25 cellular contexts compared by ENCODE assay signal in the genomic region with DNA sequence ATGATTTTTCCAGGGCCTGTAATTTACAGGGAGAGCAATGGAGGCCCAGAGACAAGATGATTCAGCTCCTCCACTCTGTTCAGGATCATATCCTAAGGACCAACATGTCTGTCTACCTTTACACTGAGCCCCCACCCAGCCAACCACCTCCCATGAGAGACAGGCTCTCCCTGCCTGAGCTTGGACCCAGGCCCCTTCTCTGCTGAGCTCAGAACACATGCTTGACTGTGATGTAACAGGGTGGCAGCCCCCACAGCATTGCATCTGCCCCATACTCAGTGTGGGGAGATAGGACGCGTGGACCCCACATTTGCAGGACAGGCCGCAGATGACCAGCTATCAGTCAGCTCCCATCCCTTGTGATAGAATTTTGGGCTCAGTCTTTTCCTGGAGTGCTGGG.
DNase-seq lines count a peak whose midpoint lies in the region; ATAC-seq, FAIRE-seq and TF ChIP-seq lines count a peak whose summit lies in the region.
"Had no signal": no experiment of that assay in that cellular context is flagged by ENCODE, and none has a peak within 500 bp of the region (broad histone marks: within the 10 kb centered on the region; RNA-seq: fewer than 3 reads in every experiment).

No MANE protein-coding gene starts in this region.

- peak overlapping the region; percentile 44 to 83 (median 82) for H3K27ac ChIP-seq in thyroid gland
- H3K27ac ChIP-seq in pancreas = no peak overlapping the region
- H3K27ac ChIP-seq: 22Rv1, C4-2B, KMS-11, SK-N-MC had no signal

- H3K4me1 ChIP-seq in thyroid gland (peaks cover 15 to 39% of the 10 kb centered on the region in 2 donors), pancreas (no peaks in the 10 kb centered on the region)

- DNase-seq in activated naive CD4-positive, alpha-beta T cell treated with anti-CD3 and anti-CD28 coated beads, Interleukin-2, amount 50 U/mL, for 72 hours (ENCODE audit: low spot score in 2 of 2) = no peak
- DNase-seq in activated naive CD4-positive, alpha-beta T cell treated with Interleukin-2 at 50 U/mL for 16 hours = no peak
- no peak for DNase-seq in central memory CD8-positive, alpha-beta T cell (ENCODE audit: low spot score in 2 of 2)
- DNase-seq in nephron progenitor cell (no peak), thyroid gland (no peak), DMS 273 treated with DMSO at 0.1 percent for 48 hours (lab: John Stamatoyannopoulos, UW) (no peak), pancreas (no peak)
- DNase-seq: Calu3, GOT3, HCEC 1CT, NCI-H1105 treated with DMSO at 0.1 percent for 48 hours, NCI-H2081 treated with DMSO at 0.1 percent for 48 hours, NCI-H446, NCI-H526, OCI-M1 had no signal

- TF ChIP-seq CTCF in nephron progenitor cell (IDR thresholded peaks at IDR 0.05) = no peak
- TF ChIP-seq CTCF in thyroid gland (IDR thresholded peaks at IDR 0.05) = no peak
- TF ChIP-seq CTCF in pancreas (IDR thresholded peaks at IDR 0.05) = no peak

- no peak overlapping the region for H3K4me3 ChIP-seq in thyroid gland (replicated peaks in 1 of 3)
- H3K4me3 ChIP-seq in pancreas = no peak overlapping the region
- H3K4me3 ChIP-seq: SK-N-MC had no signal

- no peak for FAIRE-seq in pancreas (lab: Jason Lieb, UNC)
- FAIRE-seq: G401.6, GM12892, HTR-8/SVneo, RCC 7860 had no signal

- no peak for TF ChIP-seq POLR2A in thyroid gland (IDR thresholded peaks at IDR 0.05)

- peak overlapping the region; percentile 31 to 32 for H3K27ac Mint-ChIP-seq in activated naive CD4-positive, alpha-beta T cell treated with anti-CD3 and anti-CD28 coated beads, Interleukin-2, amount 50 U/mL, for 72 hours
- peak overlapping the region; percentile 14 for H3K27ac Mint-ChIP-seq in central memory CD8-positive, alpha-beta T cell (ENCODE audit: low read depth)
- peak overlapping the region; percentile 9 for H3K27ac Mint-ChIP-seq in nephron progenitor cell
- H3K27ac Mint-ChIP-seq: CD8-positive, alpha-beta memory T cell had no signal

- intact Hi-C loops in thyroid gland (cut with DNase I) (no loop called here), pancreas (cut with DNase I) (no loop called here)

- no peaks in the 10 kb centered on the region for H3K9me3 Mint-ChIP-seq in activated naive CD4-positive, alpha-beta T cell treated with anti-CD3 and anti-CD28 coated beads, Interleukin-2, amount 50 U/mL, for 72 hours
- H3K9me3 Mint-ChIP-seq in central memory CD8-positive, alpha-beta T cell = no peaks in the 10 kb centered on the region
- no peaks in the 10 kb centered on the region for H3K9me3 Mint-ChIP-seq in nephron progenitor cell
- H3K9me3 Mint-ChIP-seq: CD8-positive, alpha-beta memory T cell had no signal

- no peaks in the 10 kb centered on the region for H3K27me3 ChIP-seq in thyroid gland
- no peaks in the 10 kb centered on the region for H3K27me3 ChIP-seq in pancreas

- WGBS in thyroid gland, 2 donors = 97 to 100% methylated on average over 1 to 3 of the region's 3 CpGs
- WGBS in pancreas, 2 donors = 74 to 78% methylated on average over 3 of the region's 3 CpGs

- no peak for ATAC-seq in activated naive CD4-positive, alpha-beta T cell treated with anti-CD3 and anti-CD28 coated beads, Interleukin-2, amount 50 U/mL, for 72 hours
- no peak for ATAC-seq in central memory CD8-positive, alpha-beta T cell (replicated peaks; ENCODE audit: extremely low read depth, poor library complexity, severe bottlenecking)
- ATAC-seq in GM21381 (IDR thresholded peaks at IDR 0.05; ENCODE audit: unreplicated experiment) (no peak), pancreas (no peak)

- no peaks in the 10 kb centered on the region for H3K4me1 Mint-ChIP-seq in central memory CD8-positive, alpha-beta T cell
- H3K4me1 Mint-ChIP-seq in nephron progenitor cell = peaks cover 38% of the 10 kb centered on the region
- H3K4me1 Mint-ChIP-seq: CD8-positive, alpha-beta memory T cell had no signal

- H3K9me3 ChIP-seq in thyroid gland (no peaks in the 10 kb centered on the region), pancreas (no peaks in the 10 kb centered on the region)

- no peaks in the 10 kb centered on the region for H3K27me3 Mint-ChIP-seq in central memory CD8-positive, alpha-beta T cell
- H3K27me3 Mint-ChIP-seq in nephron progenitor cell (ENCODE audit: low read depth, poor library complexity) = peaks cover 7% of the 10 kb centered on the region
- H3K27me3 Mint-ChIP-seq: CD8-positive, alpha-beta memory T cell had no signal

- no peak overlapping the region for H3K4me3 Mint-ChIP-seq in central memory CD8-positive, alpha-beta T cell
- H3K4me3 Mint-ChIP-seq in nephron progenitor cell = no peak overlapping the region
- H3K4me3 Mint-ChIP-seq: CD8-positive, alpha-beta memory T cell had no signal

- H3K36me3 Mint-ChIP-seq in activated naive CD4-positive, alpha-beta T cell treated with anti-CD3 and anti-CD28 coated beads, Interleukin-2, amount 50 U/mL, for 72 hours = no peaks in the 10 kb centered on the region
- peaks cover 1% of the 10 kb centered on the region for H3K36me3 Mint-ChIP-seq in central memory CD8-positive, alpha-beta T cell (ENCODE audit: insufficient read depth)
- H3K36me3 Mint-ChIP-seq in nephron progenitor cell (ENCODE audit: low read depth) = no peaks in the 10 kb centered on the region
- H3K36me3 Mint-ChIP-seq: CD8-positive, alpha-beta memory T cell had no signal

- H3K36me3 ChIP-seq in thyroid gland (no peaks in the 10 kb centered on the region), pancreas (no peaks in the 10 kb centered on the region)

Comparison
In these comparisons a context has a peak if more than half of its experiments do, and no peak if none do; other contexts are left out.
1. H3K27ac ChIP-seq: peak in thyroid gland (3 of 3); none in pancreas (0 of 4).
2. Peak in every context shown above with its lines, with median percentiles within 50 percentile points of each other: H3K27ac Mint-ChIP-seq.